In genomic region chr1:58013237-58013636, GRCh38 we compare ENCODE assay signal across 1 cellular context.
TF ChIP-seq lines count a peak whose summit lies in the region.

No MANE protein-coding gene starts in this region.

TF ChIP-seq in GM23338, 12 proteins besides CTCF, POLR2A, EP300 and RAD21 (continued from another document):
- TF ChIP-seq ZNF462 (CRISPR knock-in tag; IDR thresholded peaks at IDR 0.05) (no peak), ZNF331 (CRISPR knock-in tag; IDR thresholded peaks at IDR 0.05; ENCODE audit: low read depth) (no peak), REST (IDR thresholded peaks at IDR 0.05; ENCODE audit: unreplicated experiment) (no peak), EZH2 (IDR thresholded peaks at IDR 0.05; ENCODE audit: low read depth, unreplicated experiment) (no peak), CREB1 (CRISPR knock-in tag; IDR thresholded peaks at IDR 0.05; ENCODE audit: low read depth) (no peak)
